ENCODE assay signal across 1 cellular context in genomic region chr12:19196959-19197630, GRCh38.
TF ChIP-seq lines count a peak whose summit lies in the region.

No MANE protein-coding gene starts in this region.

TF ChIP-seq in HEK293, 187 proteins besides CTCF, POLR2A, EP300 and RAD21 (continued from another document):
- TF ChIP-seq ZBTB10 (tag by site-specific recombination; IDR thresholded peaks at IDR 0.05) (no peak), ZNF600 (tag by site-specific recombination; IDR thresholded peaks at IDR 0.05) (peak; percentile 63; the same call in 1 of the 2 replicates), ATF2 (tag by site-specific recombination; IDR thresholded peaks at IDR 0.05; ENCODE audit: low read depth) (peak; percentile 78), KLF17 (tag by site-specific recombination; IDR thresholded peaks at IDR 0.05) (no peak), ZNF174 (tag by site-specific recombination; IDR thresholded peaks at IDR 0.05) (no peak), ZNF558 (tag by site-specific recombination; IDR thresholded peaks at IDR 0.05) (no peak), ZNF335 (tag by site-specific recombination; conservative IDR thresholded peaks at IDR 0.05) (no peak), ZNF473 (tag by site-specific recombination; IDR thresholded peaks at IDR 0.05) (no peak), HOXA7 (CRISPR knock-in tag; IDR thresholded peaks at IDR 0.05; ENCODE audit: borderline replicate concordance) (no peak), ZNF26 (tag by site-specific recombination; IDR thresholded peaks at IDR 0.05) (no peak), ZNF670 (tag by site-specific recombination; IDR thresholded peaks at IDR 0.05; ENCODE audit: low read depth) (no peak), ZNF629 (tag by site-specific recombination; IDR thresholded peaks at IDR 0.05) (peak; percentile 78), ZFP37 (tag by site-specific recombination; IDR thresholded peaks at IDR 0.05) (no peak), ZNF426 (tag by site-specific recombination; IDR thresholded peaks at IDR 0.05) (no peak), ZNF677 (tag by site-specific recombination; IDR thresholded peaks at IDR 0.05) (no peak), ZNF561 (tag by site-specific recombination; IDR thresholded peaks at IDR 0.05; ENCODE audit: borderline replicate concordance) (no peak), ZNF747 (tag by site-specific recombination; IDR thresholded peaks at IDR 0.05) (no peak), ZNF791 (tag by site-specific recombination; IDR thresholded peaks at IDR 0.05) (no peak), ZNF354C (tag by site-specific recombination; IDR thresholded peaks at IDR 0.05; ENCODE audit: borderline replicate concordance, low read depth) (no peak), ZNF398 (tag by site-specific recombination; IDR thresholded peaks at IDR 0.05) (no peak), ZNF843 (tag by site-specific recombination; IDR thresholded peaks at IDR 0.05) (no peak), ZNF596 (tag by site-specific recombination; IDR thresholded peaks at IDR 0.05) (no peak), ZBTB8A (tag by site-specific recombination; IDR thresholded peaks at IDR 0.05) (no peak), ZNF423 (tag by site-specific recombination; IDR thresholded peaks at IDR 0.05) (no peak), ZBTB21 (tag by site-specific recombination; IDR thresholded peaks at IDR 0.05) (peak; percentile 68), YY1 (tag by site-specific recombination; IDR thresholded peaks at IDR 0.05) (no peak), IKZF3 (tag by site-specific recombination; IDR thresholded peaks at IDR 0.05) (no peak), ZNF585B (tag by site-specific recombination; IDR thresholded peaks at IDR 0.05) (no peak), PRDM6 (tag by site-specific recombination; IDR thresholded peaks at IDR 0.05) (no peak), ZBTB48 (tag by site-specific recombination; IDR thresholded peaks at IDR 0.05) (no peak), ZNF776 (tag by site-specific recombination; IDR thresholded peaks at IDR 0.05; ENCODE audit: borderline replicate concordance) (no peak), OSR2 (tag by site-specific recombination; IDR thresholded peaks at IDR 0.05) (no peak), ZNF18 (tag by site-specific recombination; IDR thresholded peaks at IDR 0.05) (no peak)
